1 cellular context compared by ENCODE assay signal in genomic region chr19:16542894-16543498, GRCh38.
TF ChIP-seq lines count a peak whose summit lies in the region.

No MANE protein-coding gene starts in this region.

TF ChIP-seq in endothelial cell of umbilical vein, 7 proteins besides CTCF, POLR2A, EP300 and RAD21:
- no peak for TF ChIP-seq FOS (IDR thresholded peaks at IDR 0.05; ENCODE audit: borderline replicate concordance, insufficient read depth, low read length)
- TF ChIP-seq GATA2 (IDR thresholded peaks at IDR 0.05; ENCODE audit: insufficient read depth, insufficient read length, low read depth, low read length) = no peak
- TF ChIP-seq JUN (IDR thresholded peaks at IDR 0.05; ENCODE audit: borderline replicate concordance, insufficient read depth, insufficient read length, low read depth) = no peak
- no peak for TF ChIP-seq EZH2 (IDR thresholded peaks at IDR 0.05; ENCODE audit: borderline replicate concordance, low read depth, low read length, severe bottlenecking)
- TF ChIP-seq MYC (IDR thresholded peaks at IDR 0.05; ENCODE audit: low read depth, low read length) = no peak
- TF ChIP-seq POLR2AphosphoS5 (IDR thresholded peaks at IDR 0.05; ENCODE audit: insufficient read depth, low read depth, low read length) = no peak
- TF ChIP-seq MAX (IDR thresholded peaks at IDR 0.05; ENCODE audit: insufficient read depth, insufficient read length) = no peak
